Comparison of ENCODE assay signal across 13 cellular contexts in the genomic region with DNA sequence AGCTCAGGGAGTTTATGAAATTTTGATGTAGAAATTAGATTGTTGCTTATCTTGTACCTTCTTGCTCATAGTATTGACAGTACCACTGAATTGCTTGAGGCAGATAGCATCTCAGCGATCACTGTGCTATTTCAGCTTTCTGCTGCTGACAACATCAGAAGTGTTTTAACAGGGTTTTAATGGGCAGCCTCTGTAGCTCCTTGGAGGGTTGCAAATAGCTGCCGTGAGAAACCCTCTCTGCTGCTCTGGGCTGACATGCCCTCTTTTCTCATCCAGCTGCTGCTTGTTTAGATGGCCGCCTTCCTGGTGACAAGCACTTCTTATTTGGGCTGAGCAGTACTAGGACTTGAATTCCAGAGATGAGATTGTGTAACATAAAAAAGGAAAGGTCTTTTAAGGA.
DNase-seq lines count a peak whose midpoint lies in the region; ATAC-seq, FAIRE-seq and TF ChIP-seq lines count a peak whose summit lies in the region.
"Had no signal": no experiment of that assay in that cellular context is flagged by ENCODE, and none has a peak within 500 bp of the region (broad histone marks: within the 10 kb centered on the region; RNA-seq: fewer than 3 reads in every experiment).

No MANE protein-coding gene starts in this region.

- H3K36me3 Mint-ChIP-seq in natural killer cell treated with Interleukin-12 subunit alpha and Interleukin-12 subunit beta and Interleukin-15 and Interleukin-18, amount 100 ng/mL, for 72 hours, result no peaks in the 10 kb centered on the region
- no peaks in the 10 kb centered on the region for H3K36me3 Mint-ChIP-seq in Calu3 (ENCODE audit: insufficient read depth, unreplicated experiment)
- H3K36me3 Mint-ChIP-seq: activated naive CD4-positive, alpha-beta T cell treated with anti-CD3 and anti-CD28 coated beads, Interleukin-2, amount 50 U/mL, for 72 hours had no signal

- intact Hi-C loops in Calu3 (cut with micrococcal nuclease; ENCODE audit: unreplicated experiment), result no loop called here

- DNase-seq in AG08395 (ENCODE audit: low spot score), result peak; percentile 35
- DNase-seq in HTR-8/SVneo (ENCODE audit: insufficient read length, low spot score), result no peak
- DNase-seq in fibroblast of mammary gland (ENCODE audit: low read depth), result peak; percentile 51
- DNase-seq in natural killer cell treated with Interleukin-12 subunit alpha and Interleukin-12 subunit beta and Interleukin-15 and Interleukin-18, amount 100 ng/mL, for 72 hours (ENCODE audit: low spot score), result no peak
- DNase-seq in HAP-1 (ENCODE audit: low spot score in 2 of 2), result no peak
- DNase-seq in Calu3, result no peak
- no peak for DNase-seq in GOT3 (lab: John Stamatoyannopoulos, UW)
- DNase-seq: activated CD4-positive, alpha-beta T cell treated with anti-CD3 and anti-CD28 coated beads for 36 hours; head of caudate nucleus; NCI-H748 treated with DMSO at 0.1 percent for 48 hours had no signal

- H3K27me3 ChIP-seq in HAP-1 (ENCODE audit: low read depth), result no peaks in the 10 kb centered on the region

- H3K4me3 Mint-ChIP-seq in natural killer cell treated with Interleukin-12 subunit alpha and Interleukin-12 subunit beta and Interleukin-15 and Interleukin-18, amount 100 ng/mL, for 72 hours, result peak overlapping the region; percentile 70
- H3K4me3 Mint-ChIP-seq in Calu3 (ENCODE audit: low read depth, unreplicated experiment), result no peak overlapping the region
- H3K4me3 Mint-ChIP-seq: activated CD4-positive, alpha-beta T cell treated with anti-CD3 and anti-CD28 coated beads for 36 hours; CD14-positive monocyte had no signal

- CTCF ChIA-PET in Calu3 (lab: Charles Lee), result no interaction called here

- ATAC-seq in natural killer cell treated with Interleukin-12 subunit alpha and Interleukin-12 subunit beta and Interleukin-15 and Interleukin-18, amount 100 ng/mL, for 72 hours, result no peak
- ATAC-seq in HG03460 (IDR thresholded peaks at IDR 0.05; ENCODE audit: unreplicated experiment), result no peak
- ATAC-seq: activated CD4-positive, alpha-beta T cell treated with anti-CD3 and anti-CD28 coated beads for 36 hours; activated naive CD4-positive, alpha-beta T cell treated with anti-CD3 and anti-CD28 coated beads, Interleukin-2, amount 50 U/mL, for 72 hours had no signal

- peak overlapping the region; percentile 96 to 99 for H3K27ac Mint-ChIP-seq in natural killer cell treated with Interleukin-12 subunit alpha and Interleukin-12 subunit beta and Interleukin-15 and Interleukin-18, amount 100 ng/mL, for 72 hours
- H3K27ac Mint-ChIP-seq in Calu3 (ENCODE audit: unreplicated experiment), result no peak overlapping the region
- H3K27ac Mint-ChIP-seq: activated CD4-positive, alpha-beta T cell treated with anti-CD3 and anti-CD28 coated beads for 36 hours had no signal

- peaks cover 58 to 62% of the 10 kb centered on the region in 2 donors for H3K4me1 Mint-ChIP-seq in natural killer cell treated with Interleukin-12 subunit alpha and Interleukin-12 subunit beta and Interleukin-15 and Interleukin-18, amount 100 ng/mL, for 72 hours (ENCODE audit: low read depth in 2 of 2)
- no peaks in the 10 kb centered on the region for H3K4me1 Mint-ChIP-seq in Calu3 (ENCODE audit: low read depth, unreplicated experiment)

- no peak overlapping the region for H3K4me3 ChIP-seq in fibroblast of mammary gland (ENCODE audit: control insufficient read depth, low read depth, low read length)
- H3K4me3 ChIP-seq in HAP-1, result no peak overlapping the region

- BruUV-seq in Calu3 (replicated peaks; lab: Mats Ljungman, UMichigan), result no TSS peak

- H3K4me1 ChIP-seq in HAP-1, result no peaks in the 10 kb centered on the region

- no peaks in the 10 kb centered on the region for H3K9me3 ChIP-seq in HAP-1

- no peaks in the 10 kb centered on the region for H3K27me3 Mint-ChIP-seq in natural killer cell treated with Interleukin-12 subunit alpha and Interleukin-12 subunit beta and Interleukin-15 and Interleukin-18, amount 100 ng/mL, for 72 hours
- peaks cover 11% of the 10 kb centered on the region for H3K27me3 Mint-ChIP-seq in Calu3 (ENCODE audit: unreplicated experiment)
- H3K27me3 Mint-ChIP-seq: activated CD4-positive, alpha-beta T cell treated with anti-CD3 and anti-CD28 coated beads for 36 hours had no signal

- no peaks in the 10 kb centered on the region; the same call in 1 of the 2 replicates for H3K36me3 ChIP-seq in HAP-1 (replicated peaks)

- peaks cover 3% of the 10 kb centered on the region for H3K9me3 Mint-ChIP-seq in natural killer cell treated with Interleukin-12 subunit alpha and Interleukin-12 subunit beta and Interleukin-15 and Interleukin-18, amount 100 ng/mL, for 72 hours
- no peaks in the 10 kb centered on the region for H3K9me3 Mint-ChIP-seq in Calu3 (ENCODE audit: low read depth, unreplicated experiment)

- TF ChIP-seq CTCF in fibroblast of mammary gland (conservative IDR thresholded peaks at IDR 0.05; ENCODE audit: control insufficient read depth, insufficient read depth, low read depth, low read length) (no peak), Calu3 (IDR thresholded peaks at IDR 0.05; ENCODE audit: unreplicated experiment) (no peak)

- peak; percentile 46 for FAIRE-seq in HTR-8/SVneo (lab: Jason Lieb, UNC)

- in situ Hi-C loops in HAP-1 (cut with MboI; ENCODE audit: low sequenced_read_pairs), result no loop called here

Comparison
In these comparisons a context has a peak if more than half of its experiments do, and no peak if none do; other contexts are left out.
1. DNase-seq: peak in AG08395 (single experiment) and fibroblast of mammary gland (single experiment); none in HTR-8/SVneo (single experiment), natural killer cell treated with Interleukin-12 subunit alpha and Interleukin-12 subunit beta and Interleukin-15 and Interleukin-18, amount 100 ng/mL, for 72 hours (single experiment), HAP-1 (0 of 2), Calu3 (single experiment) and GOT3 (single experiment).